ENCODE assay signal across 13 cellular contexts in genomic region chr10:5614081-5614721, GRCh38. TPM values are rescaled to one million over a fixed set of nuclear protein-coding genes. Genes with fewer than 3 reads are reported as not detected.
A peak's percentile ranks its signal among the peaks of the same experiment; 100 is the strongest.
DNase-seq lines count a peak whose midpoint lies in the region; ATAC-seq and TF ChIP-seq lines count a peak whose summit lies in the region.
"Had no signal": no experiment of that assay in that cellular context is flagged by ENCODE, and none has a peak within 500 bp of the region (broad histone marks: within the 10 kb centered on the region; RNA-seq: fewer than 3 reads in every experiment).

No MANE protein-coding gene starts in this region.

- H3K9ac ChIP-seq in SK-N-SH: no peak overlapping the region
- H3K9ac ChIP-seq: BLaER1 treated with 17β-estradiol and CSF1 and Interleukin-3, amounts not matched to agents 10 nM and 100 nM had no signal

- no peak overlapping the region for H2AFZ ChIP-seq in SK-N-SH (ENCODE audit: low read depth)

- H3K4me1 ChIP-seq in SK-N-SH (ENCODE audit: control insufficient read depth in 1 of 2, insufficient read depth in 2 of 2, low read depth in 1 of 2, low read length in 1 of 2): peaks cover 5 to 7% of the 10 kb centered on the region in 2 experiments; a peak in 1 of 4 replicates

- WGBS in SK-N-SH (ENCODE audit: low lambda C conversion rate): 90% methylated on average over 4 of the region's 5 CpGs

- peak; percentile 51 for DNase-seq in AG08396 (ENCODE audit: low spot score)
- DNase-seq in SK-N-SH: no peak
- DNase-seq in fibroblast of peridontal ligament (ENCODE audit: extremely low read depth): peak; percentile 91
- DNase-seq in nephron progenitor cell: no peak
- no peak for DNase-seq in germinal center (ENCODE audit: low spot score)
- DNase-seq in UCSD-AML1 (lab: John Stamatoyannopoulos, UW; ENCODE audit: unreplicated experiment): no peak
- DNase-seq in amygdala (lab: John Stamatoyannopoulos, UW): no peak
- DNase-seq: activated effector memory CD4-positive, alpha-beta T cell treated with Interleukin-2 at 50 U/mL for 16 hours; RPMI8226 had no signal

- no peaks in the 10 kb centered on the region for H3K9me2 ChIP-seq in SK-N-SH

- POLR2A ChIA-PET in SK-N-SH (lab: Yijun Ruan, JAX): interaction anchor here (0.6 kb wide), 1 partner anchor 766 kb away, joined by 4 read pairs; no protein-coding TSS in a partner anchor

- H3K9me3 ChIP-seq in SK-N-SH: no peaks in the 10 kb centered on the region
- H3K9me3 ChIP-seq: BLaER1 treated with 17β-estradiol and CSF1 and Interleukin-3, amounts not matched to agents 10 nM and 100 nM; lower lobe of right lung had no signal

- H3K4me1 Mint-ChIP-seq in nephron progenitor cell: peaks cover 75% of the 10 kb centered on the region

- H3K4me3 ChIP-seq in SK-N-SH (ENCODE audit: low read depth in 2 of 2, low read length in 1 of 2): no peak overlapping the region
- H3K4me3 ChIP-seq: BLaER1 treated with 17β-estradiol and CSF1 and Interleukin-3, amounts not matched to agents 10 nM and 100 nM; lower lobe of right lung had no signal

- CTCF ChIA-PET in SK-N-SH (lab: Yijun Ruan, JAX): interaction anchor here (0.9 to 3.1 kb wide), 4 partner anchors 9 to 184 kb away, joined by 3 to 22 read pairs (median 5); no protein-coding TSS in a partner anchor

- peak overlapping the region in 1 of 2 experiments; percentile 36; a peak in 2 of 4 replicates for H3K27ac ChIP-seq in SK-N-SH (ENCODE audit: low read depth in 2 of 2, low read length in 1 of 2)
- H3K27ac ChIP-seq: BLaER1 treated with 17β-estradiol and CSF1 and Interleukin-3, amounts not matched to agents 10 nM and 100 nM; lower lobe of right lung had no signal

- ATAC-seq in HG02642 (IDR thresholded peaks at IDR 0.05; ENCODE audit: poor library complexity, unreplicated experiment): no peak
- ATAC-seq: activated CD4-positive, CD25-positive, alpha-beta regulatory T cell treated with anti-CD3 and anti-CD28 coated beads, Interleukin-2, amount 50 U/mL, for 24 hours; lower lobe of right lung had no signal

- no peak for TF ChIP-seq RAD21 in SK-N-SH (IDR thresholded peaks at IDR 0.05; ENCODE audit: low read length)

- H3K36me3 Mint-ChIP-seq in nephron progenitor cell (ENCODE audit: low read depth): no peaks in the 10 kb centered on the region

- TF ChIP-seq EP300 in SK-N-SH (IDR thresholded peaks at IDR 0.05; ENCODE audit: borderline replicate concordance in 1 of 2, low read depth in 1 of 2, low read length in 1 of 2): no peak

- no peaks in the 10 kb centered on the region for H3F3A ChIP-seq in SK-N-SH (replicated peaks; ENCODE audit: insufficient read depth)

- no peaks in the 10 kb centered on the region for H3K79me2 ChIP-seq in SK-N-SH (ENCODE audit: insufficient read depth)

- H3K27me3 ChIP-seq in SK-N-SH (ENCODE audit: insufficient read depth): no peaks in the 10 kb centered on the region
- H3K27me3 ChIP-seq: BLaER1 treated with 17β-estradiol and CSF1 and Interleukin-3, amounts not matched to agents 10 nM and 100 nM had no signal

- H3K4me3 Mint-ChIP-seq in nephron progenitor cell: no peak overlapping the region

- H3K4me2 ChIP-seq in SK-N-SH: peak overlapping the region; percentile 59; the same call in 1 of the 2 replicates
- H3K4me2 ChIP-seq: BLaER1 treated with 17β-estradiol and CSF1 and Interleukin-3, amounts not matched to agents 10 nM and 100 nM had no signal

- H4K20me1 ChIP-seq in SK-N-SH (ENCODE audit: insufficient read depth): no peaks in the 10 kb centered on the region

- peak overlapping the region; percentile 80 for H3K27ac Mint-ChIP-seq in nephron progenitor cell

- H3K9me3 Mint-ChIP-seq in nephron progenitor cell: no peaks in the 10 kb centered on the region

- TF ChIP-seq CTCF in SK-N-SH (IDR thresholded peaks at IDR 0.05) (no peak), nephron progenitor cell (IDR thresholded peaks at IDR 0.05) (no peak)

- H3K36me3 ChIP-seq in SK-N-SH (replicated peaks in 1 of 2; ENCODE audit: control insufficient read depth in 1 of 2, insufficient read depth in 2 of 2, low read length in 1 of 2): no peaks in the 10 kb centered on the region
- H3K36me3 ChIP-seq: BLaER1 treated with 17β-estradiol and CSF1 and Interleukin-3, amounts not matched to agents 10 nM and 100 nM; lower lobe of right lung had no signal

- no peaks in the 10 kb centered on the region for H3K27me3 Mint-ChIP-seq in nephron progenitor cell (ENCODE audit: low read depth, poor library complexity)

TF ChIP-seq in SK-N-SH, 30 proteins besides CTCF, POLR2A, EP300 and RAD21:
- TF ChIP-seq CHD2 (IDR thresholded peaks at IDR 0.05; ENCODE audit: low read length, partially characterized antibody) (no peak), TCF12 (IDR thresholded peaks at IDR 0.05) (no peak), IRF3 (IDR thresholded peaks at IDR 0.05; ENCODE audit: low read depth, low read length) (no peak), JUND (IDR thresholded peaks at IDR 0.05) (no peak), TAF1 (IDR thresholded peaks at IDR 0.05; ENCODE audit: borderline replicate concordance, low read depth, low read length) (no peak)
- TF ChIP-seq, protein P1, sequence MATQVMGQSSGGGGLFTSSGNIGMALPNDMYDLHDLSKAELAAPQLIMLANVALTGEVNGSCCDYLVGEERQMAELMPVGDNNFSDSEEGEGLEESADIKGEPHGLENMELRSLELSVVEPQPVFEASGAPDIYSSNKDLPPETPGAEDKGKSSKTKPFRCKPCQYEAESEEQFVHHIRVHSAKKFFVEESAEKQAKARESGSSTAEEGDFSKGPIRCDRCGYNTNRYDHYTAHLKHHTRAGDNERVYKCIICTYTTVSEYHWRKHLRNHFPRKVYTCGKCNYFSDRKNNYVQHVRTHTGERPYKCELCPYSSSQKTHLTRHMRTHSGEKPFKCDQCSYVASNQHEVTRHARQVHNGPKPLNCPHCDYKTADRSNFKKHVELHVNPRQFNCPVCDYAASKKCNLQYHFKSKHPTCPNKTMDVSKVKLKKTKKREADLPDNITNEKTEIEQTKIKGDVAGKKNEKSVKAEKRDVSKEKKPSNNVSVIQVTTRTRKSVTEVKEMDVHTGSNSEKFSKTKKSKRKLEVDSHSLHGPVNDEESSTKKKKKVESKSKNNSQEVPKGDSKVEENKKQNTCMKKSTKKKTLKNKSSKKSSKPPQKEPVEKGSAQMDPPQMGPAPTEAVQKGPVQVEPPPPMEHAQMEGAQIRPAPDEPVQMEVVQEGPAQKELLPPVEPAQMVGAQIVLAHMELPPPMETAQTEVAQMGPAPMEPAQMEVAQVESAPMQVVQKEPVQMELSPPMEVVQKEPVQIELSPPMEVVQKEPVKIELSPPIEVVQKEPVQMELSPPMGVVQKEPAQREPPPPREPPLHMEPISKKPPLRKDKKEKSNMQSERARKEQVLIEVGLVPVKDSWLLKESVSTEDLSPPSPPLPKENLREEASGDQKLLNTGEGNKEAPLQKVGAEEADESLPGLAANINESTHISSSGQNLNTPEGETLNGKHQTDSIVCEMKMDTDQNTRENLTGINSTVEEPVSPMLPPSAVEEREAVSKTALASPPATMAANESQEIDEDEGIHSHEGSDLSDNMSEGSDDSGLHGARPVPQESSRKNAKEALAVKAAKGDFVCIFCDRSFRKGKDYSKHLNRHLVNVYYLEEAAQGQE (IDR thresholded peaks at IDR 0.05; ENCODE audit: low read depth, low read length): no peak

RNA-seq across cellular contexts. Expression of gene ASB13, which starts 52.2 kb away (rescaled TPM):
- 9.2 TPM in 2 replicates for polyA plus RNA-seq in SK-N-SH (2012; rRNA removed)
- polyA plus RNA-seq in SK-N-SH (2012; cell fraction: cytosol; rRNA removed): 5.4 and 8.3 TPM in 2 replicates
- polyA plus RNA-seq in SK-N-SH (2012; cell fraction: nucleus; rRNA removed): 8.1 and 8.3 TPM in 2 replicates

Comparison
In these comparisons a context has a peak if more than half of its experiments do, and no peak if none do; other contexts are left out.
1. DNase-seq: peak in AG08396 (single experiment) and fibroblast of peridontal ligament (single experiment); none in SK-N-SH (single experiment), nephron progenitor cell (single experiment), germinal center (single experiment), UCSD-AML1 (single experiment) and amygdala (0 of 56).